25 cellular contexts compared by ENCODE assay signal in genomic region chr5:164735334-164735733, GRCh38.
"Had no signal": no experiment of that assay in that cellular context is flagged by ENCODE, and none has a peak within 500 bp of the region (broad histone marks: within the 10 kb centered on the region; RNA-seq: fewer than 3 reads in every experiment).

No MANE protein-coding gene starts in this region.

- H3K4me3 ChIP-seq: coronary artery, dorsolateral prefrontal cortex, esophagus muscularis mucosa, gastroesophageal sphincter, heart left ventricle, hepatocyte, left lung, lower lobe of right lung, mucosa of descending colon had no signal

- H3K79me2 ChIP-seq: hepatocyte had no signal

- H3K4me2 ChIP-seq: hepatocyte had no signal

- H3K4me1 ChIP-seq: esophagus muscularis mucosa, foreskin keratinocyte, gastroesophageal sphincter, heart left ventricle, left lung, lower lobe of right lung had no signal

- H3K27me3 ChIP-seq: dorsolateral prefrontal cortex, esophagus muscularis mucosa, foreskin keratinocyte, gastroesophageal sphincter, heart left ventricle, hepatocyte, left lung had no signal

- ATAC-seq: foreskin keratinocyte; gastroesophageal sphincter; heart left ventricle; left colon; left lung; left ventricle myocardium superior; lower lobe of right lung; mucosa of descending colon; naive thymus-derived CD8-positive, alpha-beta T cell had no signal

- H3K9me3 ChIP-seq: esophagus muscularis mucosa, gastroesophageal sphincter, mucosa of descending colon had no signal

- H3K27ac ChIP-seq: coronary artery, dorsolateral prefrontal cortex, esophagus muscularis mucosa, foreskin keratinocyte, gastroesophageal sphincter, heart left ventricle, hepatocyte, left lung, lower lobe of right lung had no signal

- H3K36me3 ChIP-seq: esophagus muscularis mucosa, gastroesophageal sphincter, heart left ventricle, left lung, lower lobe of right lung had no signal

- DNase-seq: dermis blood vessel endothelial cell; dorsolateral prefrontal cortex; effector CD4-positive, alpha-beta T cell; effector memory CD4-positive, alpha-beta T cell; foreskin keratinocyte; heart left ventricle; hypothalamus; immature natural killer cell; islet precursor cell; kidney; kidney glomerular epithelial cell; left colon; left lung; left ventricle myocardium superior; lower lobe of right lung; mesenchymal stem cell; mucosa of descending colon; naive B cell; naive thymus-derived CD8-positive, alpha-beta T cell had no signal

- FAIRE-seq: endothelial cell of umbilical vein, frontal cortex, kidney had no signal

- H2AFZ ChIP-seq: hepatocyte had no signal
